Comparison of ENCODE assay signal across 8 cellular contexts in the genomic region with DNA sequence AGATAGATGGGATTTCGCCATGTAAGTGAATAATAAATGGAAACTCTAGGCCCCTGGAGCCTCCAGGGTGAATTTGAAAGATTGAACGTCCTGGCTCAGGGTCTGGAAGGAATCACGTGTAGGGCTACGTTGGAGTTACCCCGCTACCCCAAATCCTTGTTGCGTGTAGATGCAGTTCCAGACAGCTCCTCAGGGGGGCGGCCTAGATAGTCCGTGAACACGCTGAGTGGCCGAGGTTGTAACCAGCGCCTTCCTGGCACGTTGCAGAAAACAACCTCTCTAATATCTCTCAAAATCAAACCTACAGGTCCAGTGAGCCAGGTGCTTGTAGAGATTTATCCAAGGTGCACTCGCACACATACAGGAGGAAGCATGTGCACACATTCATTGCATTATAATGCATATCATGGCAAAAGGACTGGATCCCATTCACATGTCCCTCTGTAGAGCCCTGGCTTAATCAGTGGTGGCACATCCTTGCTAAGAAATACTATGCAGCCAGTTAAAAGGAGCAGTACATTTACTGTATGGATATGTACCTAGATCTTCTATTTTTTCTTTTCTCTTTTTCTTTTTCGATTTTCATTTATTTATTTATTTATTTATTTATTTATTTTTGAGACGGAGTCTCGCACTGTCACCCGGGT. TPM values are rescaled to one million over a fixed set of nuclear protein-coding genes. Genes with fewer than 3 reads are reported as not detected.
DNase-seq lines count a peak whose midpoint lies in the region; ATAC-seq and TF ChIP-seq lines count a peak whose summit lies in the region.

No MANE protein-coding gene starts in this region.

- CTCF ChIA-PET in activated CD4-positive, alpha-beta T cell treated with anti-CD3 and anti-CD28 coated beads, Interleukin-2, amount 10 ng/mL, durations not matched to agents 7 days and 5 days (lab: Charles Lee): interaction anchor here (0.5 to 2.6 kb wide), 12 partner anchors 10 to 212 kb away, joined by 3 to 13 read pairs (median 3); partner anchors contain the start of genes DNM2 and S1PR5

- intact Hi-C loops in dorsolateral prefrontal cortex (cut with DNase I): loop anchor here in 1 of 2 donors (10.0 kb wide), 1 partner anchor 139 kb away; no protein-coding TSS in a partner anchor

- no peak overlapping the region for H4K8ac ChIP-seq in mesenchymal stem cell (ENCODE audit: low read length)

- WGBS in mesenchymal stem cell: 31% methylated on average over 16 of the region's 17 CpGs

- no peak overlapping the region for H2BK120ac ChIP-seq in mesenchymal stem cell (ENCODE audit: low read depth, low read length)

- no peaks in the 10 kb centered on the region for H3K36me3 ChIP-seq in mesenchymal stem cell (ENCODE audit: control insufficient read depth in 1 of 2, insufficient read depth in 2 of 2, low read depth in 1 of 2, low read length in 2 of 2)

- H3K27ac ChIP-seq in dorsolateral prefrontal cortex (peak overlapping the region in 36 of 59 donors; percentile 1 to 84 (median 51)), mesenchymal stem cell (ENCODE audit: low read length, poor library complexity, severe bottlenecking) (no peak overlapping the region)

- H3K27me3 ChIP-seq in dorsolateral prefrontal cortex: peaks cover 0 to 12% (median 0%) of the 10 kb centered on the region in 45 donors
- H3K27me3 ChIP-seq in mesenchymal stem cell (ENCODE audit: control insufficient read depth in 1 of 2, insufficient read depth in 1 of 2, low read length in 2 of 2): peaks cover 0 to 2% of the 10 kb centered on the region in 2 experiments

- H3K4me2 ChIP-seq in mesenchymal stem cell (ENCODE audit: low read length, poor library complexity, severe bottlenecking): no peak overlapping the region

- no peak for ATAC-seq in GM18870 (IDR thresholded peaks at IDR 0.05; ENCODE audit: unreplicated experiment)

- no peak overlapping the region for H3K18ac ChIP-seq in mesenchymal stem cell (ENCODE audit: low read depth in 1 of 2, low read length in 2 of 2)

- H2AK5ac ChIP-seq in mesenchymal stem cell (ENCODE audit: low read length, severe bottlenecking): no peak overlapping the region

- H3K9ac ChIP-seq in mesenchymal stem cell (ENCODE audit: low read length): peak overlapping the region; percentile 26

- H3K27ac Mint-ChIP-seq in activated CD4-positive, alpha-beta T cell treated with anti-CD3 and anti-CD28 coated beads, Interleukin-2, amount 10 ng/mL, durations not matched to agents 7 days and 5 days: no peak overlapping the region

- peaks cover 13% of the 10 kb centered on the region for H3K4me1 ChIP-seq in mesenchymal stem cell (ENCODE audit: control insufficient read depth, insufficient read depth, low read depth, low read length)

- peaks cover 6% of the 10 kb centered on the region for H3K36me3 Mint-ChIP-seq in activated CD4-positive, alpha-beta T cell treated with anti-CD3 and anti-CD28 coated beads, Interleukin-2, amount 10 ng/mL, durations not matched to agents 7 days and 5 days (ENCODE audit: low read depth)

- no peaks in the 10 kb centered on the region for H3K79me1 ChIP-seq in mesenchymal stem cell (replicated peaks; ENCODE audit: low read length, poor library complexity, severe bottlenecking)

- no peaks in the 10 kb centered on the region for H3K27me3 Mint-ChIP-seq in activated CD4-positive, alpha-beta T cell treated with anti-CD3 and anti-CD28 coated beads, Interleukin-2, amount 10 ng/mL, durations not matched to agents 7 days and 5 days

- no peak overlapping the region for H2BK15ac ChIP-seq in mesenchymal stem cell (ENCODE audit: low read depth, poor library complexity, severe bottlenecking)

- H2AFZ ChIP-seq in mesenchymal stem cell (ENCODE audit: low read depth, low read length): peak overlapping the region; percentile 77

- H2BK5ac ChIP-seq in mesenchymal stem cell (ENCODE audit: low read depth, low read length, poor library complexity, severe bottlenecking): no peak overlapping the region

- POLR2A ChIA-PET in activated CD4-positive, alpha-beta T cell treated with anti-CD3 and anti-CD28 coated beads, Interleukin-2, amount 10 ng/mL, durations not matched to agents 7 days and 5 days (lab: Charles Lee): no interaction called here

- no peak overlapping the region for H2BK12ac ChIP-seq in mesenchymal stem cell (ENCODE audit: low read length in 2 of 2)

- TF ChIP-seq CTCF in GM10266 (IDR thresholded peaks at IDR 0.05; ENCODE audit: control insufficient read depth, insufficient read depth, low read depth, missing control alignments) (peak; percentile 75), dorsolateral prefrontal cortex (IDR thresholded peaks at IDR 0.05 in 54 of 56, conservative IDR thresholded peaks at IDR 0.05 in 2 of 56; ENCODE audit: low read depth in 1 of 56, partially characterized antibody in 56 of 56) (peak; percentile 41 to 85 (median 72))

- H3K4me1 Mint-ChIP-seq in activated CD4-positive, alpha-beta T cell treated with anti-CD3 and anti-CD28 coated beads, Interleukin-2, amount 10 ng/mL, durations not matched to agents 7 days and 5 days: peaks cover 42% of the 10 kb centered on the region

- H3K9me3 Mint-ChIP-seq in activated CD4-positive, alpha-beta T cell treated with anti-CD3 and anti-CD28 coated beads, Interleukin-2, amount 10 ng/mL, durations not matched to agents 7 days and 5 days: no peaks in the 10 kb centered on the region

- no peak overlapping the region for H3K14ac ChIP-seq in mesenchymal stem cell (ENCODE audit: low read length in 2 of 2)

- no peak overlapping the region for H3K4ac ChIP-seq in mesenchymal stem cell (ENCODE audit: low read depth in 1 of 2, low read length in 2 of 2)

- no peaks in the 10 kb centered on the region for H3K9me3 ChIP-seq in mesenchymal stem cell (ENCODE audit: control insufficient read depth, low read length)

- H3K4me3 Mint-ChIP-seq in activated CD4-positive, alpha-beta T cell treated with anti-CD3 and anti-CD28 coated beads, Interleukin-2, amount 10 ng/mL, durations not matched to agents 7 days and 5 days: peak overlapping the region; percentile 8

- H3K4me3 ChIP-seq in dorsolateral prefrontal cortex (peak overlapping the region in 2 of 59 donors; percentile 19 to 37), mesenchymal stem cell (ENCODE audit: insufficient read depth in 1 of 2, low read depth in 1 of 2, low read length in 2 of 2) (no peak overlapping the region)

- no peak overlapping the region for H3K23ac ChIP-seq in mesenchymal stem cell (ENCODE audit: low read length in 2 of 2)

- no peak overlapping the region for H4K91ac ChIP-seq in mesenchymal stem cell (ENCODE audit: low read length)

- DNase-seq in GM10266 (ENCODE audit: extremely low spot score) (peak; percentile 80), NCI-H1694 (lab: John Stamatoyannopoulos, UW) (peak; percentile 38), dorsolateral prefrontal cortex (peak in 8 of 10 donors; percentile 37 to 74 (median 64)), mesenchymal stem cell (peak; percentile 70), cortex of kidney (lab: John Stamatoyannopoulos, UW) (no peak)
- DNase-seq in activated CD4-positive, alpha-beta T cell treated with anti-CD3 and anti-CD28 coated beads, Interleukin-2, amount 10 ng/mL, durations not matched to agents 7 days and 5 days: peak; percentile 88
- peak; percentile 74 to 81 for DNase-seq in stimulated activated CD8-positive, alpha-beta memory T cell treated with anti-CD3 and anti-CD28 coated beads, Interleukin-2, amount 100 ng/mL, for 48 hours (ENCODE audit: low read depth in 2 of 2)

RNA-seq across cellular contexts. Expression of gene KEAP1, which starts 2.5 kb away (rescaled TPM):
- 10 to 100 TPM; 68.3 to 93.8 TPM for total RNA-seq in activated CD4-positive, alpha-beta T cell treated with anti-CD3 and anti-CD28 coated beads, Interleukin-2, amount 10 ng/mL, durations not matched to agents 7 days and 5 days
- 100 to 1,000 TPM in 1 of 120 experiments, 10 to 100 TPM in 119; 43.6 to 103 (median 63.7) TPM for total RNA-seq in dorsolateral prefrontal cortex
- 40.1 TPM for polyA plus RNA-seq in mesenchymal stem cell (2013, experiment 1 of 2)
- 37.6 TPM for polyA plus RNA-seq in mesenchymal stem cell (2013, experiment 2 of 2)

RNA-seq across cellular contexts. Expression of gene S1PR5, which starts 11.5 kb away (rescaled TPM):
- total RNA-seq in activated CD4-positive, alpha-beta T cell treated with anti-CD3 and anti-CD28 coated beads, Interleukin-2, amount 10 ng/mL, durations not matched to agents 7 days and 5 days: not detected
- 10 to 100 TPM in 96 of 120 experiments, 1 to 10 TPM in 24; 2.0 to 89.6 (median 17.6) TPM for total RNA-seq in dorsolateral prefrontal cortex
- 5.2 TPM for polyA plus RNA-seq in mesenchymal stem cell (2013, experiment 1 of 2)
- 5.2 TPM for polyA plus RNA-seq in mesenchymal stem cell (2013, experiment 2 of 2)

RNA-seq across cellular contexts. Expression of gene ATG4D, which starts 38.0 kb away (rescaled TPM):
- 10 to 100 TPM; 40.0 to 41.4 TPM for total RNA-seq in activated CD4-positive, alpha-beta T cell treated with anti-CD3 and anti-CD28 coated beads, Interleukin-2, amount 10 ng/mL, durations not matched to agents 7 days and 5 days
- 10 to 100 TPM; 28.2 to 67.2 (median 38.9) TPM for total RNA-seq in dorsolateral prefrontal cortex
- polyA plus RNA-seq in mesenchymal stem cell (2013, experiment 1 of 2): 15.9 TPM
- polyA plus RNA-seq in mesenchymal stem cell (2013, experiment 2 of 2): 16.0 TPM
